In genomic region chr15:44426975-44427755, GRCh38 we compare ENCODE assay signal across 8 cellular contexts. TPM values are rescaled to one million over a fixed set of nuclear protein-coding genes. Genes with fewer than 3 reads are reported as not detected.
DNase-seq lines count a peak whose midpoint lies in the region; ATAC-seq and FAIRE-seq lines count a peak whose summit lies in the region.

TSS of gene CTDSPL2 (plus strand) at chr15:44427629. CDS start at chr15:44459015, 31,386 bp downstream.

- peak within 1 kb of the TSS; percentile 99 to 100 for H3K27ac Mint-ChIP-seq in effector memory CD8-positive, alpha-beta T cell
- peak within 1 kb of the TSS; percentile 96 for H3K27ac Mint-ChIP-seq in memory B cell

- DNase-seq in Caki2 (ENCODE audit: low read depth): peak; percentile 99
- DNase-seq in HTR-8/SVneo (ENCODE audit: insufficient read length, low spot score): peak; percentile 93
- peak; percentile 96 for DNase-seq in NOMO-1 treated with DMSO at 0.1 percent for 48 hours (lab: John Stamatoyannopoulos, UW; ENCODE audit: unreplicated experiment)
- peak; percentile 83 to 85 for DNase-seq in activated CD8-positive, alpha-beta memory T cell treated with anti-CD3 and anti-CD28 coated beads for 4 hours (ENCODE audit: low read depth in 2 of 2)
- DNase-seq in effector memory CD8-positive, alpha-beta T cell: peak; percentile 92 to 95 (median 94)
- DNase-seq in memory B cell (ENCODE audit: low spot score in 2 of 2): peak; percentile 88 to 92
- peak; percentile 90 for DNase-seq in stimulated activated CD8-positive, alpha-beta memory T cell treated with anti-CD3 and anti-CD28 coated beads, Interleukin-12 subunit alpha, Interleukin-12 subunit beta, amount 100 ng/mL, for 24 hours (ENCODE audit: extremely low read depth)

- no peaks in the 10 kb centered on the region for H3K9me3 Mint-ChIP-seq in effector memory CD8-positive, alpha-beta T cell
- H3K9me3 Mint-ChIP-seq in memory B cell: no peaks in the 10 kb centered on the region

- ATAC-seq in GM21367 (IDR thresholded peaks at IDR 0.05; ENCODE audit: unreplicated experiment) (peak; percentile 89), memory B cell (ENCODE audit: low read depth) (peak; percentile 89)
- ATAC-seq in effector memory CD8-positive, alpha-beta T cell (replicated peaks): peak; percentile 91

- peak within 1 kb of the TSS; percentile 98 to 100 for H3K4me3 Mint-ChIP-seq in effector memory CD8-positive, alpha-beta T cell
- peak within 1 kb of the TSS; percentile 99 for H3K4me3 Mint-ChIP-seq in memory B cell

- in situ Hi-C loops in Caki2 (cut with HindIII; ENCODE audit: low pct_unique_long_range_greater_than_20kb, low sequenced_read_pairs): no loop called here

- H3K4me1 Mint-ChIP-seq in effector memory CD8-positive, alpha-beta T cell (ENCODE audit: low read depth in 2 of 2): peaks cover 31 to 55% of the 10 kb centered on the region in 2 donors
- peaks cover 22% of the 10 kb centered on the region for H3K4me1 Mint-ChIP-seq in memory B cell

- H3K36me3 Mint-ChIP-seq in effector memory CD8-positive, alpha-beta T cell (ENCODE audit: insufficient read depth): peaks cover 21% of the 10 kb centered on the region
- H3K36me3 Mint-ChIP-seq in memory B cell: peaks cover 5% of the 10 kb centered on the region

- H3K27me3 Mint-ChIP-seq in effector memory CD8-positive, alpha-beta T cell: no peaks in the 10 kb centered on the region
- no peaks in the 10 kb centered on the region for H3K27me3 Mint-ChIP-seq in memory B cell

- FAIRE-seq in HTR-8/SVneo (lab: Jason Lieb, UNC): peak; percentile 94

RNA-seq across cellular contexts. Expression of gene CTDSPL2, which starts in this region (rescaled TPM):
- total RNA-seq in Caki2 (2014; rRNA removed; shearing (Covaris generic); ENCODE audit: low replicate concordance): 43.5 and 50.0 TPM in 2 replicates

Comparison
In these comparisons a context has a peak if more than half of its experiments do, and no peak if none do; other contexts are left out.
1. Peak in every context shown above with its lines: DNase-seq and ATAC-seq.